Comparison of ENCODE assay signal across 8 cellular contexts in genomic region chr4:173013232-173013932, GRCh38.
A peak's percentile ranks its signal among the peaks of the same experiment; 100 is the strongest.
DNase-seq lines count a peak whose midpoint lies in the region; ATAC-seq and TF ChIP-seq lines count a peak whose summit lies in the region.

No MANE protein-coding gene starts in this region.

- no peak overlapping the region for H3K27ac ChIP-seq in PC-3 (ENCODE audit: low read length)

- H4K20me1 ChIP-seq in PC-3 (ENCODE audit: low read length), result no peaks in the 10 kb centered on the region

- intact Hi-C loops in PC-3 (cut with micrococcal nuclease), result loop anchor here (1.0 to 2.0 kb wide), 3 partner anchors 158 to 405 kb away; no protein-coding TSS in a partner anchor
- intact Hi-C loops in head of caudate nucleus (cut with DNase I), result no loop called here

- no peaks in the 10 kb centered on the region for H3K27me3 ChIP-seq in PC-3 (ENCODE audit: low read length)

- peak; percentile 66 for TF ChIP-seq CTCF in PC-3 (conservative IDR thresholded peaks at IDR 0.05; ENCODE audit: low read depth, low read length)

- CTCF ChIA-PET in PC-3 (lab: Charles Lee), result interaction anchor here (0.5 to 1.5 kb wide), 12 partner anchors 10 to 288 kb away, joined by 3 to 15 read pairs (median 8); partner anchors contain the start of gene GALNT7

- POLR2A ChIA-PET in PC-3 (lab: Charles Lee; ENCODE audit: unreplicated experiment), result no interaction called here

- DNase-seq in NCI-H345 (lab: John Stamatoyannopoulos, UW) (peak; percentile 28), NCI-H345 treated with DMSO at 0.1 percent for 48 hours (lab: John Stamatoyannopoulos, UW; ENCODE audit: unreplicated experiment) (no peak), PC-3 (peak; percentile 57), head of caudate nucleus (peak in 31 of 42 donors; percentile 3 to 84 (median 56)), retina (peak; percentile 78)
- DNase-seq in activated effector memory CD4-positive, alpha-beta T cell treated with Interleukin-2 at 50 U/mL for 16 hours, result peak; percentile 4

- peak; percentile 60 for ATAC-seq in HG03280 (IDR thresholded peaks at IDR 0.05; ENCODE audit: unreplicated experiment)
- ATAC-seq in PC-3, result peak; percentile 62
- no peak for ATAC-seq in GM21515 (IDR thresholded peaks at IDR 0.05; ENCODE audit: unreplicated experiment)

- no peak overlapping the region for H3K9ac ChIP-seq in PC-3 (ENCODE audit: low read length)

- no peak overlapping the region for H3K4me3 ChIP-seq in PC-3 (ENCODE audit: low read length)

- no peak overlapping the region for H2AFZ ChIP-seq in PC-3 (ENCODE audit: low read length)

- H3K4me2 ChIP-seq in PC-3 (ENCODE audit: low read length), result peak overlapping the region; percentile 44

- no peaks in the 10 kb centered on the region for H3K9me2 ChIP-seq in PC-3 (replicated peaks; ENCODE audit: low read length)

- peaks cover 11% of the 10 kb centered on the region for H3K4me1 ChIP-seq in PC-3 (ENCODE audit: insufficient read depth, low read length)

- no peaks in the 10 kb centered on the region for H3F3A ChIP-seq in PC-3 (ENCODE audit: low read length, unreplicated experiment)

- no peaks in the 10 kb centered on the region for H3K36me3 ChIP-seq in PC-3 (ENCODE audit: low read depth, low read length)

- H3K9me3 ChIP-seq in PC-3 (ENCODE audit: low read length), result no peaks in the 10 kb centered on the region

- no TSS peak for BruUV-seq in PC-3 (replicated peaks; lab: Mats Ljungman, UMichigan)

- H3K79me2 ChIP-seq in PC-3 (ENCODE audit: low read length), result no peaks in the 10 kb centered on the region
